ENCODE assay signal across 1 cellular context in the genomic region with DNA sequence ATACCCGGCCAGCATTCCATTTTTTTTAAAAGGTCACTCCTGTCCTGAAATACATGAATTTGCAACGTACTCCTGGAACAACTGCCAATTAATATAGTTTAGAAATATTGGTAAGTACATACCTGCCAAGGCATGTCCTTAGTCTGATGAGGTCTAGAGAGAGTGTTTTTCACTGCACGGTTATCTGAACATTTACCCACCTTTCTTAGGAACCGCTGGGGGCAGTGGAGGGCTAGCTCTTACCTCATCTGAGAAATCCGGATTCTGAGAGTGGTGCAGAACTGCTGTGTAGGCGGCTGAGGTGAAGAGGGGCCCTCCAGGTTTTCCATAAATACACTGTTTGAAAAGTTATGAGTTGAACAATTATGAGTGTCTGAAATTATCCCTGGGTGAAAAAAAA.
TF ChIP-seq lines count a peak whose summit lies in the region.

No MANE protein-coding gene starts in this region.

TF ChIP-seq in H1, 55 proteins besides CTCF, POLR2A, EP300 and RAD21:
- TF ChIP-seq NRF1 (IDR thresholded peaks at IDR 0.05; ENCODE audit: low read depth, low read length) (no peak), CTBP2 (IDR thresholded peaks at IDR 0.05; ENCODE audit: borderline replicate concordance, insufficient read depth, insufficient read length, low read length) (no peak), KDM1A (IDR thresholded peaks at IDR 0.05; ENCODE audit: borderline replicate concordance, low read length) (no peak), SUZ12 (IDR thresholded peaks at IDR 0.05; ENCODE audit: low read length) (no peak), EGR1 (IDR thresholded peaks at IDR 0.05; ENCODE audit: borderline replicate concordance, low read depth, low read length) (no peak), ATF3 (IDR thresholded peaks at IDR 0.05; ENCODE audit: insufficient read depth, low read depth, low read length) (no peak), KDM5A (IDR thresholded peaks at IDR 0.05; ENCODE audit: low read length) (no peak), HDAC6 (IDR thresholded peaks at IDR 0.05; ENCODE audit: low read depth, low read length) (no peak), USF2 (IDR thresholded peaks at IDR 0.05; ENCODE audit: low read length) (no peak), ASH2L (IDR thresholded peaks at IDR 0.05; ENCODE audit: low read length) (no peak), CBX8 (IDR thresholded peaks at IDR 0.05; ENCODE audit: borderline replicate concordance, low read depth, low read length) (no peak), TAF1 (IDR thresholded peaks at IDR 0.05; ENCODE audit: low read depth, low read length) (no peak), SIN3A (conservative IDR thresholded peaks at IDR 0.05 in 1 of 2, IDR thresholded peaks at IDR 0.05 in 1 of 2; ENCODE audit: low read depth in 1 of 2, low read length in 2 of 2) (no peak), SP2 (IDR thresholded peaks at IDR 0.05; ENCODE audit: low read length) (no peak), RBBP5 (IDR thresholded peaks at IDR 0.05; ENCODE audit: borderline replicate concordance, low read depth, low read length) (no peak), CBX5 (IDR thresholded peaks at IDR 0.05; ENCODE audit: low read depth, low read length) (no peak), CHD1 (IDR thresholded peaks at IDR 0.05; ENCODE audit: low read depth, low read length) (no peak), SAP30 (IDR thresholded peaks at IDR 0.05; ENCODE audit: insufficient read depth, insufficient replicate concordance, low read length) (no peak)
- TF ChIP-seq, protein P1, sequence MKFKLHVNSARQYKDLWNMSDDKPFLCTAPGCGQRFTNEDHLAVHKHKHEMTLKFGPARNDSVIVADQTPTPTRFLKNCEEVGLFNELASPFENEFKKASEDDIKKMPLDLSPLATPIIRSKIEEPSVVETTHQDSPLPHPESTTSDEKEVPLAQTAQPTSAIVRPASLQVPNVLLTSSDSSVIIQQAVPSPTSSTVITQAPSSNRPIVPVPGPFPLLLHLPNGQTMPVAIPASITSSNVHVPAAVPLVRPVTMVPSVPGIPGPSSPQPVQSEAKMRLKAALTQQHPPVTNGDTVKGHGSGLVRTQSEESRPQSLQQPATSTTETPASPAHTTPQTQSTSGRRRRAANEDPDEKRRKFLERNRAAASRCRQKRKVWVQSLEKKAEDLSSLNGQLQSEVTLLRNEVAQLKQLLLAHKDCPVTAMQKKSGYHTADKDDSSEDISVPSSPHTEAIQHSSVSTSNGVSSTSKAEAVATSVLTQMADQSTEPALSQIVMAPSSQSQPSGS (IDR thresholded peaks at IDR 0.05; ENCODE audit: low read length), result no peak
